5 cellular contexts compared by ENCODE assay signal in genomic region chr5:752532-753115, GRCh38. TPM values are rescaled to one million over a fixed set of nuclear protein-coding genes. Genes with fewer than 3 reads are reported as not detected.
"Had no signal": no experiment of that assay in that cellular context is flagged by ENCODE, and none has a peak within 500 bp of the region (broad histone marks: within the 10 kb centered on the region; RNA-seq: fewer than 3 reads in every experiment).

No MANE protein-coding gene starts in this region.

RNA-seq across cellular contexts. Expression of gene ZDHHC11B, which starts 31.9 kb away (rescaled TPM):
- total RNA-seq: IMR-90, LHCN-M2, MCF 10A had no signal

RNA-seq across cellular contexts. Expression of gene TPPP, which starts 59.5 kb away (rescaled TPM):
- total RNA-seq: HepG2, LHCN-M2, OCI-LY7 had no signal
